8 cellular contexts compared by ENCODE assay signal in the genomic region with DNA sequence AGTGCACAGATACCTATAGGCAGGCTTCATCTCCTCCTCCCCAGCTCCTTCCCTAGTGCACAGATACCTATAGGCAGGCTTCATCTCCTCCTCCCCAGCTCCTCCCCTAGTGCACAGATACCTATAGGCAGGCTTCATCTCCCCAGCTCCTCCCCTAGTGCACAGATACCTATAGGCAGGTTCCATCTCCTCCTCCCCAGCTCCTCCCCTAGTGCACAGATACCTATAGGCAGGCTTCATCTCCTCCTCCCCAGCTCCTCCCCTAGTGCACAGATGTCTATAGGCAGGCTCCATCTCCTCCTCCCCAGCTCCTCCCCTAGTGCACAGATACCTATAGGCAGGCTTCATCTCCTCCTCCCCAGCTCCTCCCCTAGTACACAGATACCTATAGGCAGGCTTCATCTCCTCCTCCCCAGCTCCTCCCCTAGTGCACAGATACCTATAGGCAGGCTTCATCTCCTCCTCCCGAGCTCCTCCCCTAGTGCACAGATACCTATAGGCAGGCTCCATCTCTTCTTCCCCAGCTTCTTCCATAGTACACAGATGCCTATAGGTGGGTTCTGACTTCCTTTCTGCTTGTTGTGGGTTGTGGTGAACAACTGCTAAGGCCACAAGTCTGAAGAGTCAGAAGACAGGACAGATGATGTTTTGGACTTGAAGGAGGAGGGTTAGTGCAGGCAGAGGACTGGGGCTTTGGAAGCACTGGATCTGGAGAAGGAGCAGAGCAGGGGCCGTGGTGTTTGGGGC. TPM values are rescaled to one million over a fixed set of nuclear protein-coding genes. Genes with fewer than 3 reads are reported as not detected.
DNase-seq lines count a peak whose midpoint lies in the region; ATAC-seq and TF ChIP-seq lines count a peak whose summit lies in the region.
"Not testable (repeated sequence)": the region's sequence is repeated elsewhere in the genome, so short reads cannot be mapped to it uniquely, and the experiment has no call there.

No MANE protein-coding gene starts in this region.

- not testable (repeated sequence) for H3K27me3 Mint-ChIP-seq in CD14-positive monocyte (ENCODE audit: low read depth in 3 of 3); progenitor cell of endocrine pancreas

- H3K9me3 Mint-ChIP-seq in CD14-positive monocyte; progenitor cell of endocrine pancreas (ENCODE audit: low read depth): not testable (repeated sequence)

- H3K27ac Mint-ChIP-seq in CD14-positive monocyte: peak overlapping the region; percentile 46 to 93 (median 86)
- peak overlapping the region; percentile 1 for H3K27ac Mint-ChIP-seq in progenitor cell of endocrine pancreas

- H3K4me3 Mint-ChIP-seq in CD14-positive monocyte: peak overlapping the region; percentile 17 to 83
- H3K4me3 Mint-ChIP-seq in progenitor cell of endocrine pancreas (ENCODE audit: low read depth): not testable (repeated sequence)

- H2AFZ ChIP-seq in Karpas-422 (ENCODE audit: low read length): not testable (repeated sequence)

- intact Hi-C loops in CD14-positive monocyte (cut with micrococcal nuclease): loop anchor here in 1 of 2 donors (10.0 kb wide), 1 partner anchor 157 kb away; no protein-coding TSS in a partner anchor

- H3K4me2 ChIP-seq in Karpas-422 (ENCODE audit: low read depth, low read length, poor library complexity, severe bottlenecking): not testable (repeated sequence)

- peaks cover 21% of the 10 kb centered on the region; the same call in 1 of the 2 replicates for H3K36me3 ChIP-seq in Karpas-422 (ENCODE audit: insufficient read depth, low read length)

- not testable (repeated sequence) for TF ChIP-seq CTCF in CD14-positive monocyte (IDR thresholded peaks at IDR 0.05); progenitor cell of endocrine pancreas (IDR thresholded peaks at IDR 0.05; ENCODE audit: unreplicated experiment)

- peaks cover 66% of the 10 kb centered on the region for H3K79me2 ChIP-seq in Karpas-422 (ENCODE audit: low read length)

- not testable (repeated sequence) for DNase-seq in CD14-positive monocyte (ENCODE audit: low spot score); caudate nucleus (lab: John Stamatoyannopoulos, UW); progenitor cell of endocrine pancreas (ENCODE audit: low spot score, unreplicated experiment)
- DNase-seq in Karpas-422: peak; percentile 48
- peak; percentile 56 for DNase-seq in activated CD4-positive, alpha-beta T cell treated with anti-CD3 and anti-CD28 coated beads for 48 hours

- H3K4me1 ChIP-seq in Karpas-422 (ENCODE audit: low read length): peaks cover 13% of the 10 kb centered on the region

- not testable (repeated sequence) for H3K9ac ChIP-seq in Karpas-422 (ENCODE audit: low read length)

- H3K9me3 ChIP-seq in Karpas-422 (ENCODE audit: low read length): not testable (repeated sequence)

- peaks cover 17% of the 10 kb centered on the region; the same call in 1 of the 2 replicates for H4K20me1 ChIP-seq in Karpas-422 (ENCODE audit: insufficient read depth, low read depth, low read length)

- not testable (repeated sequence) for H3K4me3 ChIP-seq in Karpas-422 (ENCODE audit: low read length)

- H3K9me2 ChIP-seq in Karpas-422 (replicated peaks; ENCODE audit: insufficient read depth, low read length): not testable (repeated sequence)

- peaks cover 50 to 66% of the 10 kb centered on the region in 2 donors for H3K36me3 Mint-ChIP-seq in CD14-positive monocyte
- not testable (repeated sequence) for H3K36me3 Mint-ChIP-seq in progenitor cell of endocrine pancreas (ENCODE audit: insufficient read depth)

- ATAC-seq in GM18868 (IDR thresholded peaks at IDR 0.05; ENCODE audit: unreplicated experiment) (peak; percentile 50), GM21528 (IDR thresholded peaks at IDR 0.05; ENCODE audit: low FRiP score, unreplicated experiment) (peak; percentile 54), HG03066 (IDR thresholded peaks at IDR 0.05; ENCODE audit: low read depth, unreplicated experiment) (peak; percentile 53)

- H3K4me1 Mint-ChIP-seq in CD14-positive monocyte: peaks cover 58% of the 10 kb centered on the region
- peaks cover 37% of the 10 kb centered on the region for H3K4me1 Mint-ChIP-seq in progenitor cell of endocrine pancreas (ENCODE audit: low read depth)

- peak overlapping the region; percentile 68 for H3K27ac ChIP-seq in Karpas-422 (ENCODE audit: low read length)
- H3K27ac ChIP-seq in caudate nucleus (ENCODE audit: low read depth, low read length): peak overlapping the region; percentile 7

- H3K27me3 ChIP-seq in Karpas-422 (ENCODE audit: low read length): not testable (repeated sequence)

RNA-seq across cellular contexts. Expression of gene SORL1, which starts 29.5 kb away (rescaled TPM):
- polyA plus RNA-seq in CD14-positive monocyte: 10 to 100 TPM; 52.5 to 59.4 TPM
- total RNA-seq in Karpas-422 (2014; rRNA removed; shearing (Covaris generic); ENCODE audit: low replicate concordance): 197 and 232 TPM in 2 replicates
- total RNA-seq in progenitor cell of endocrine pancreas: 30.9 and 31.8 TPM in 2 replicates
